9 cellular contexts compared by ENCODE assay signal in genomic region chr3:10011644-10012043, GRCh38. TPM values are rescaled to one million over a fixed set of nuclear protein-coding genes. Genes with fewer than 3 reads are reported as not detected.
DNase-seq lines count a peak whose midpoint lies in the region; TF ChIP-seq lines count a peak whose summit lies in the region.
"Had no signal": no experiment of that assay in that cellular context is flagged by ENCODE, and none has a peak within 500 bp of the region (broad histone marks: within the 10 kb centered on the region; RNA-seq: fewer than 3 reads in every experiment).

No MANE protein-coding gene starts in this region.

- no peak overlapping the region for H3K4me3 ChIP-seq in CD8-positive, alpha-beta memory T cell (ENCODE audit: low read length)
- peak overlapping the region; percentile 43; the same call in 1 of the 2 replicates for H3K4me3 ChIP-seq in PC-9
- peak overlapping the region; percentile 65 to 81 (median 72) for H3K4me3 ChIP-seq in esophagus muscularis mucosa
- H3K4me3 ChIP-seq in parathyroid adenoma (ENCODE audit: low read depth, low read length), result no peak overlapping the region

- H3K4me2 ChIP-seq in PC-9 (peak overlapping the region; percentile 97), parathyroid adenoma (ENCODE audit: low read length) (peak overlapping the region; percentile 37)

- H3K4me1 Mint-ChIP-seq in CD8-positive, alpha-beta memory T cell, result peaks cover 16 to 35% (median 18%) of the 10 kb centered on the region in 3 donors

- peaks cover 18% of the 10 kb centered on the region for H3K4me1 ChIP-seq in CD8-positive, alpha-beta memory T cell (ENCODE audit: insufficient read depth, low read length)
- H3K4me1 ChIP-seq in PC-9 (replicated peaks; ENCODE audit: insufficient read depth) (peaks cover 30% of the 10 kb centered on the region), esophagus muscularis mucosa (peaks cover 50 to 60% (median 58%) of the 10 kb centered on the region in 4 donors), parathyroid adenoma (peaks cover 10% of the 10 kb centered on the region)

- CTCF ChIA-PET in CD8-positive, alpha-beta memory T cell (lab: Charles Lee), result interaction anchor here (1.2 kb wide), 1 partner anchor 212 kb away, joined by 3 read pairs; no protein-coding TSS in a partner anchor
- CTCF ChIA-PET in PC-9 (lab: Charles Lee), result no interaction called here

- no TSS peak for BruUV-seq in PC-9 (replicated peaks; lab: Mats Ljungman, UMichigan)

- peak overlapping the region; percentile 54 to 90 (median 72) for H3K4me3 Mint-ChIP-seq in CD8-positive, alpha-beta memory T cell

- no peaks in the 10 kb centered on the region for H3K27me3 ChIP-seq in CD8-positive, alpha-beta memory T cell (ENCODE audit: insufficient read depth, low read length, poor library complexity, severe bottlenecking)
- H3K27me3 ChIP-seq in PC-9 (ENCODE audit: insufficient read depth, low read depth), result no peaks in the 10 kb centered on the region
- no peaks in the 10 kb centered on the region for H3K27me3 ChIP-seq in esophagus muscularis mucosa
- H3K27me3 ChIP-seq in parathyroid adenoma (ENCODE audit: control insufficient read depth, insufficient read depth, low read length), result no peaks in the 10 kb centered on the region
- H3K27me3 ChIP-seq: body of pancreas had no signal

- TF ChIP-seq CTCF in PC-9 (conservative IDR thresholded peaks at IDR 0.05) (no peak), esophagus muscularis mucosa (IDR thresholded peaks at IDR 0.05) (no peak), parathyroid adenoma (IDR thresholded peaks at IDR 0.05) (no peak)

- TF ChIP-seq POLR2A in esophagus muscularis mucosa (IDR thresholded peaks at IDR 0.05; ENCODE audit: low read depth), result no peak

- no peak for TF ChIP-seq EP300 in esophagus muscularis mucosa (IDR thresholded peaks at IDR 0.05)

- no peak overlapping the region for H3K27ac ChIP-seq in CD8-positive, alpha-beta memory T cell (ENCODE audit: low read depth, low read length)
- no peak overlapping the region for H3K27ac ChIP-seq in PC-9
- H3K27ac ChIP-seq in esophagus muscularis mucosa (replicated peaks in 1 of 4), result peak overlapping the region; percentile 80 to 89 (median 83)
- H3K27ac ChIP-seq in parathyroid adenoma, result no peak overlapping the region

- H2AFZ ChIP-seq in PC-9 (0 out of 2 replicates have a peak overlapping the region, but pooled peaks have one; percentile 59), parathyroid adenoma (peak overlapping the region; percentile 90)

- H4K20me1 ChIP-seq in PC-9 (ENCODE audit: insufficient read depth), result no peaks in the 10 kb centered on the region

- intact Hi-C loops in PC-9 (cut with micrococcal nuclease; ENCODE audit: unreplicated experiment), result no loop called here
- intact Hi-C loops in esophagus muscularis mucosa (cut with DNase I), result loop anchor here (5.0 kb wide), 1 partner anchor 34 kb away; no protein-coding TSS in a partner anchor

- H3K27ac Mint-ChIP-seq in CD8-positive, alpha-beta memory T cell, result peak overlapping the region in 2 of 8 donors; percentile 60 to 71

- H3K79me2 ChIP-seq in PC-9 (ENCODE audit: low read depth) (no peaks in the 10 kb centered on the region), parathyroid adenoma (no peaks in the 10 kb centered on the region)

- no peak for DNase-seq in CD8-positive, alpha-beta memory T cell
- DNase-seq in PC-9, result no peak
- no peak for DNase-seq in esophagus muscularis mucosa (ENCODE audit: extremely low spot score)
- no peak for DNase-seq in kidney tubule cell (ENCODE audit: low spot score)
- no peak for DNase-seq in effector CD4-positive, alpha-beta T cell
- DNase-seq in NK-92 (lab: John Stamatoyannopoulos, UW; ENCODE audit: unreplicated experiment), result no peak
- no peak for DNase-seq in islet precursor cell

- WGBS in esophagus muscularis mucosa, result 31% methylated on average over 8 of the region's 8 CpGs

- H3K9me3 ChIP-seq in CD8-positive, alpha-beta memory T cell (ENCODE audit: low read length), result no peaks in the 10 kb centered on the region
- no peaks in the 10 kb centered on the region for H3K9me3 ChIP-seq in PC-9 (ENCODE audit: insufficient read depth, low read depth)
- no peaks in the 10 kb centered on the region for H3K9me3 ChIP-seq in esophagus muscularis mucosa
- no peaks in the 10 kb centered on the region for H3K9me3 ChIP-seq in parathyroid adenoma (ENCODE audit: control insufficient read depth, low read length)
- H3K9me3 ChIP-seq: body of pancreas had no signal

- H3K36me3 Mint-ChIP-seq in CD8-positive, alpha-beta memory T cell, result peaks cover 0 to 2% (median 0%) of the 10 kb centered on the region in 3 donors

- H3K36me3 ChIP-seq in CD8-positive, alpha-beta memory T cell (ENCODE audit: insufficient read depth, low read length), result no peaks in the 10 kb centered on the region
- H3K36me3 ChIP-seq in PC-9 (ENCODE audit: low read depth), result no peaks in the 10 kb centered on the region
- H3K36me3 ChIP-seq in esophagus muscularis mucosa, result no peaks in the 10 kb centered on the region
- H3K36me3 ChIP-seq in parathyroid adenoma (ENCODE audit: control insufficient read depth, insufficient read depth, low read length), result no peaks in the 10 kb centered on the region

- POLR2A ChIA-PET in CD8-positive, alpha-beta memory T cell (lab: Charles Lee), result no interaction called here
- POLR2A ChIA-PET in PC-9 (lab: Charles Lee; ENCODE audit: unreplicated experiment), result interaction anchor here (0.6 kb wide), 1 partner anchor 12 kb away, joined by 3 read pairs; no protein-coding TSS in a partner anchor

- H3F3A ChIP-seq in PC-9 (ENCODE audit: insufficient read depth, low read depth), result peaks cover 45% of the 10 kb centered on the region; the same call in 1 of the 2 replicates

- H3K9me2 ChIP-seq in PC-9 (ENCODE audit: insufficient read depth), result no peaks in the 10 kb centered on the region

- no peak overlapping the region for H3K9ac ChIP-seq in parathyroid adenoma

- peaks cover 3% of the 10 kb centered on the region in 2 donors for H3K27me3 Mint-ChIP-seq in CD8-positive, alpha-beta memory T cell

- H3K9me3 Mint-ChIP-seq in CD8-positive, alpha-beta memory T cell, result no peaks in the 10 kb centered on the region

RNA-seq across cellular contexts. Expression of gene FANCD2, which starts 14.6 kb away (rescaled TPM):
- total RNA-seq in CD8-positive, alpha-beta memory T cell, result 10 to 100 TPM; 55.9 to 56.2 TPM
- 6.3 TPM for polyA plus RNA-seq in CD8-positive, alpha-beta memory T cell
- total RNA-seq in PC-9 (2021), result 35.7 and 52.2 TPM in 2 replicates
- 1 to 10 TPM in 2 of 4 donors, under 1 TPM in 2; 0.52 to 2.3 (median 1.1) TPM for total RNA-seq in esophagus muscularis mucosa

RNA-seq across cellular contexts. Expression of gene EMC3, which starts 25.0 kb away (rescaled TPM):
- total RNA-seq in CD8-positive, alpha-beta memory T cell, result 10 to 100 TPM; 56.3 to 56.8 TPM
- 90.9 TPM for polyA plus RNA-seq in CD8-positive, alpha-beta memory T cell
- total RNA-seq in PC-9 (2021) (36.1 and 57.5 TPM in 2 replicates), esophagus muscularis mucosa (10 to 100 TPM; 36.5 to 72.6 (median 56.1) TPM)

RNA-seq across cellular contexts. Expression of gene PRRT3, which starts 59.4 kb away (rescaled TPM):
- total RNA-seq in CD8-positive, alpha-beta memory T cell, result 10 to 100 TPM; 12.1 to 12.3 TPM
- 5.4 TPM for polyA plus RNA-seq in CD8-positive, alpha-beta memory T cell
- 0.90 and 0.93 TPM in 2 replicates for total RNA-seq in PC-9 (2021)
- 1 to 10 TPM in 3 of 4 donors, under 1 TPM in 1; 0.83 to 2.5 (median 2.0) TPM for total RNA-seq in esophagus muscularis mucosa

Comparison
In these comparisons a context has a peak if more than half of its experiments do, and no peak if none do; other contexts are left out.
1. H3K27ac ChIP-seq: peak in esophagus muscularis mucosa (4 of 4); none in CD8-positive, alpha-beta memory T cell (single experiment), PC-9 (single experiment) and parathyroid adenoma (single experiment).
2. H3K4me3 ChIP-seq: peak in PC-9 (single experiment) and esophagus muscularis mucosa (4 of 4); none in CD8-positive, alpha-beta memory T cell (single experiment) and parathyroid adenoma (single experiment).
3. RNA of gene FANCD2, which starts 14.6 kb away (total RNA-seq): 55.9 to 56.2 TPM in CD8-positive, alpha-beta memory T cell and 35.7 to 52.2 TPM in PC-9; 0.52 to 2.3 TPM in esophagus muscularis mucosa; every median in the first group is over 10 times any median in the second.